In genomic region chr5:151171521-151171920, GRCh38 we compare ENCODE assay signal across 1 cellular context.
TF ChIP-seq lines count a peak whose summit lies in the region.

No MANE protein-coding gene starts in this region.

TF ChIP-seq in WTC11, 78 proteins besides CTCF, POLR2A, EP300 and RAD21 (continued from another document):
- TF ChIP-seq GRHL2 (CRISPR knock-in tag; IDR thresholded peaks at IDR 0.05; ENCODE audit: insufficient replicate concordance, severe bottlenecking) (no peak), ELF4 (CRISPR knock-in tag; IDR thresholded peaks at IDR 0.05; ENCODE audit: low read depth) (no peak), AR (CRISPR knock-in tag; IDR thresholded peaks at IDR 0.05) (no peak), ETV6 (CRISPR knock-in tag; IDR thresholded peaks at IDR 0.05) (no peak)
